In the genomic region with DNA sequence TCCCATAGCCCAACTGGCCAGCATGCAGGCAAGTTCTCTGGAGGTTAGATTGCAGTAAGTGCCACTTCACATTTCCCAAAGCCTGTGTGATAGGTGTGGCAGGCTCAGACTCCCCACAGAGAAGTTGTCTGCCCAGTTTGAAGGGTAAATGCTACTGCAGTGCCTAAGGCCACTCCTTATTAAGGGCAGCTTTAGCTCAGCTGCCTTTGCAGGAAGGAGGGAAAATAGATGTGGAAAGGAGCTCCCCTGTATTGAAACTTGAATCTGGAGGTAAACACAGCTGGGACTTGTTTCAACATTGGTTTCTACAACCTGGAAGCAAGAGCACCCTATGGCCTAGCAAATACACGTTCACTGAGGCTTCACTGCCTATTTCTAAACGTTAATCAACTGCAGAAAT, we compare ENCODE assay signal across 24 cellular contexts. TPM values are rescaled to one million over a fixed set of nuclear protein-coding genes. Genes with fewer than 3 reads are reported as not detected.
A peak's percentile ranks its signal among the peaks of the same experiment; 100 is the strongest.
DNase-seq lines count a peak whose midpoint lies in the region; FAIRE-seq and TF ChIP-seq lines count a peak whose summit lies in the region.
"Had no signal": no experiment of that assay in that cellular context is flagged by ENCODE, and none has a peak within 500 bp of the region (broad histone marks: within the 10 kb centered on the region; RNA-seq: fewer than 3 reads in every experiment).

No MANE protein-coding gene starts in this region.

- no peak overlapping the region for H3K4me2 ChIP-seq in astrocyte (ENCODE audit: low read length)
- H3K4me2 ChIP-seq: smooth muscle cell had no signal

- H3K4me1 Mint-ChIP-seq in astrocyte (ENCODE audit: low read depth, unreplicated experiment) (no peaks in the 10 kb centered on the region), progenitor cell of endocrine pancreas (ENCODE audit: low read depth) (peaks cover 13% of the 10 kb centered on the region)
- H3K4me1 Mint-ChIP-seq: activated B cell treated with CpG ODN at 0.5 μM for 24 hours; stimulated activated naive B cell treated with anti-CD40 and anti-IgM and Interleukin-4, amounts not matched to agents 10 μg/mL and 1 μg/mL and 100 μg/mL, for 72 hours had no signal

- DNase-seq in ELF-1 (ENCODE audit: low read depth, low spot score) (peak; percentile 69), NCI-H2081 treated with DMSO at 0.1 percent for 48 hours (lab: John Stamatoyannopoulos, UW) (peak; percentile 20), astrocyte (ENCODE audit: low read depth) (no peak), progenitor cell of endocrine pancreas (ENCODE audit: low spot score, unreplicated experiment) (no peak), RPMI8226 (no peak), NK-92 (lab: John Stamatoyannopoulos, UW; ENCODE audit: unreplicated experiment) (no peak), H4 (ENCODE audit: low spot score) (no peak)
- DNase-seq: activated B cell treated with CpG ODN at 0.5 μM for 24 hours; activated CD8-positive, alpha-beta T cell treated with anti-CD3 and anti-CD28 coated beads for 36 hours; activated gamma-delta T cell treated with Interleukin-2 at 50 U/mL for 16 hours; activated T-cell treated with anti-CD3 and anti-CD28 coated beads, Interleukin-2, amount 50 U/mL, for 1 hour; adrenal gland; CD8-positive, alpha-beta T cell; naive thymus-derived CD4-positive, alpha-beta T cell; NCI-H1105 treated with DMSO at 0.1 percent for 48 hours; NCI-H226; occipital lobe; retina; stimulated activated naive B cell treated with anti-CD40 and anti-IgM and Interleukin-4, amounts not matched to agents 10 μg/mL and 1 μg/mL and 100 μg/mL, for 72 hours; T1000 had no signal

- H3K4me3 ChIP-seq in astrocyte (ENCODE audit: insufficient read depth, low read depth, low read length) = no peak overlapping the region
- H3K4me3 ChIP-seq: adrenal gland, breast epithelium, coronary artery, smooth muscle cell had no signal

- no peak overlapping the region for H2AFZ ChIP-seq in astrocyte (ENCODE audit: low read depth, low read length)

- H4K20me1 ChIP-seq in astrocyte (ENCODE audit: insufficient read depth, low read length) = no peaks in the 10 kb centered on the region

- no peaks in the 10 kb centered on the region for H3K27me3 ChIP-seq in astrocyte (ENCODE audit: insufficient read depth, low read length)
- H3K27me3 ChIP-seq: adrenal gland had no signal

- no peak for TF ChIP-seq CTCF in astrocyte (IDR thresholded peaks at IDR 0.05; ENCODE audit: insufficient read depth, low read depth, low read length)
- TF ChIP-seq CTCF in progenitor cell of endocrine pancreas (IDR thresholded peaks at IDR 0.05; ENCODE audit: unreplicated experiment) = no peak

- H3K27ac Mint-ChIP-seq in astrocyte (ENCODE audit: unreplicated experiment) = no peak overlapping the region
- peak overlapping the region; percentile 77 for H3K27ac Mint-ChIP-seq in progenitor cell of endocrine pancreas
- H3K27ac Mint-ChIP-seq: activated B cell treated with CpG ODN at 0.5 μM for 24 hours; activated CD8-positive, alpha-beta T cell treated with anti-CD3 and anti-CD28 coated beads for 36 hours; CD8-positive, alpha-beta T cell; naive thymus-derived CD4-positive, alpha-beta T cell; stimulated activated naive B cell treated with anti-CD40 and anti-IgM and Interleukin-4, amounts not matched to agents 10 μg/mL and 1 μg/mL and 100 μg/mL, for 72 hours had no signal

- H3K27ac ChIP-seq in astrocyte (ENCODE audit: low read depth, low read length) = no peak overlapping the region
- H3K27ac ChIP-seq: adrenal gland, breast epithelium, coronary artery had no signal

- H3K27me3 Mint-ChIP-seq in astrocyte (ENCODE audit: low read depth, unreplicated experiment) (peaks cover 2% of the 10 kb centered on the region), progenitor cell of endocrine pancreas (no peaks in the 10 kb centered on the region)
- H3K27me3 Mint-ChIP-seq: activated B cell treated with CpG ODN at 0.5 μM for 24 hours; activated CD8-positive, alpha-beta T cell treated with anti-CD3 and anti-CD28 coated beads for 36 hours; naive thymus-derived CD4-positive, alpha-beta T cell; stimulated activated naive B cell treated with anti-CD40 and anti-IgM and Interleukin-4, amounts not matched to agents 10 μg/mL and 1 μg/mL and 100 μg/mL, for 72 hours had no signal

- no peaks in the 10 kb centered on the region for H3K36me3 Mint-ChIP-seq in astrocyte (ENCODE audit: low read depth, unreplicated experiment)
- no peaks in the 10 kb centered on the region for H3K36me3 Mint-ChIP-seq in progenitor cell of endocrine pancreas (ENCODE audit: insufficient read depth)
- H3K36me3 Mint-ChIP-seq: CD8-positive, alpha-beta T cell; naive thymus-derived CD4-positive, alpha-beta T cell; stimulated activated naive B cell treated with anti-CD40 and anti-IgM and Interleukin-4, amounts not matched to agents 10 μg/mL and 1 μg/mL and 100 μg/mL, for 72 hours had no signal

- H3K9ac ChIP-seq in astrocyte (ENCODE audit: low read length) = no peak overlapping the region

- no peaks in the 10 kb centered on the region for H3K4me1 ChIP-seq in astrocyte (ENCODE audit: insufficient read depth, low read length)
- H3K4me1 ChIP-seq: adrenal gland, breast epithelium had no signal

- no peaks in the 10 kb centered on the region for H3K36me3 ChIP-seq in astrocyte (ENCODE audit: insufficient read depth, low read length)
- H3K36me3 ChIP-seq: adrenal gland, breast epithelium had no signal

- H3K4me3 Mint-ChIP-seq in astrocyte (ENCODE audit: unreplicated experiment) (no peak overlapping the region), progenitor cell of endocrine pancreas (ENCODE audit: low read depth) (no peak overlapping the region)
- H3K4me3 Mint-ChIP-seq: activated B cell treated with CpG ODN at 0.5 μM for 24 hours; activated CD8-positive, alpha-beta T cell treated with anti-CD3 and anti-CD28 coated beads for 36 hours; CD8-positive, alpha-beta T cell; naive thymus-derived CD4-positive, alpha-beta T cell; stimulated activated naive B cell treated with anti-CD40 and anti-IgM and Interleukin-4, amounts not matched to agents 10 μg/mL and 1 μg/mL and 100 μg/mL, for 72 hours had no signal

- no peaks in the 10 kb centered on the region for H3K9me3 Mint-ChIP-seq in astrocyte (ENCODE audit: unreplicated experiment)
- peaks cover 17% of the 10 kb centered on the region for H3K9me3 Mint-ChIP-seq in progenitor cell of endocrine pancreas (ENCODE audit: low read depth)
- H3K9me3 Mint-ChIP-seq: activated B cell treated with CpG ODN at 0.5 μM for 24 hours; activated CD8-positive, alpha-beta T cell treated with anti-CD3 and anti-CD28 coated beads for 36 hours; CD8-positive, alpha-beta T cell; stimulated activated naive B cell treated with anti-CD40 and anti-IgM and Interleukin-4, amounts not matched to agents 10 μg/mL and 1 μg/mL and 100 μg/mL, for 72 hours had no signal

- peak; percentile 50 for FAIRE-seq in astrocyte (lab: Jason Lieb, UNC)
- FAIRE-seq: H54 had no signal

- H3K9me3 ChIP-seq in astrocyte (ENCODE audit: insufficient read depth, low read depth, low read length) = no peaks in the 10 kb centered on the region
- H3K9me3 ChIP-seq: breast epithelium had no signal

- no peaks in the 10 kb centered on the region for H3K79me2 ChIP-seq in astrocyte (ENCODE audit: insufficient read depth, low read length)

RNA-seq across cellular contexts. Expression of a gene that starts 22.4 kb away (rescaled TPM):
- total RNA-seq in astrocyte = 0.48 TPM in 2 replicates
- 1.7 and 1.8 TPM in 2 replicates for total RNA-seq in progenitor cell of endocrine pancreas
- not detected in 2 replicates for total RNA-seq in H4 (2014; rRNA removed; shearing (Covaris generic))

Comparison
In these comparisons a context has a peak if more than half of its experiments do, and no peak if none do; other contexts are left out.
1. DNase-seq: peak in ELF-1 (single experiment) and NCI-H2081 treated with DMSO at 0.1 percent for 48 hours (single experiment); none in astrocyte (single experiment), progenitor cell of endocrine pancreas (single experiment), RPMI8226 (single experiment), NK-92 (single experiment) and H4 (single experiment).